Comparison of ENCODE assay signal across 1 cellular context in the genomic region with DNA sequence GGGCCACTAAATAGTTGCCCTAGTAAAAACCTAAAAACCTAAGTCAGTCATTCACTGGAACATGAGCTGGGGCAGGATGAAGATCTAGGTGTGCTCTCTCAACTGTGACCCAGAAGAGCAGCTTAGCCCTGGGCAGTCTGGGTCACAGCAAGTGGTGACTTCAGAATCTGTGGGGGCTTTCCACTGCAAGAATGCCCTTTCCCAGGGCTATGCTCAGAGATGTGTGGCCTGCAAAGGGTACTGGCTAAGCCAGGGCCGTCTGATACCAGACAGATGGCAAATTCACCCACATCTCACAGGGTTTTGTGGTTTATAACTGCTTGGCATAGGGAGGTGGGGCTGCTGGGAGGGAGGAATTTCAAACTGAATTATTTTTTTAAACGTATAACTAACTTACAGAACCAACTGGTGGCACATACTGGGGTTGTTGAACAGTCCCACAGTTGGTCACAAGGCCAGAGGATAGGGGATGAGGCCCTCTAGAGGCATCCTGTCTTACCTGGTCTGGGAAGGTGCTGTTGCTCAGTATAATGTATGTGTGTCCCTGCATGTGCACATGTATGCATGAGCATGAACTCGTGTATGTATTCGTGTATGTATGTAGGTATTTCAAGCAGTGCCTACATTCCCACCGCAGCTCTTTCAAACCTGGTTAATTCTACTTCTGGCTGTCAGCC.
TF ChIP-seq lines count a peak whose summit lies in the region.

No MANE protein-coding gene starts in this region.

TF ChIP-seq in GM23338, 12 proteins besides CTCF, POLR2A, EP300 and RAD21 (continued from another document):
- TF ChIP-seq, protein P1, sequence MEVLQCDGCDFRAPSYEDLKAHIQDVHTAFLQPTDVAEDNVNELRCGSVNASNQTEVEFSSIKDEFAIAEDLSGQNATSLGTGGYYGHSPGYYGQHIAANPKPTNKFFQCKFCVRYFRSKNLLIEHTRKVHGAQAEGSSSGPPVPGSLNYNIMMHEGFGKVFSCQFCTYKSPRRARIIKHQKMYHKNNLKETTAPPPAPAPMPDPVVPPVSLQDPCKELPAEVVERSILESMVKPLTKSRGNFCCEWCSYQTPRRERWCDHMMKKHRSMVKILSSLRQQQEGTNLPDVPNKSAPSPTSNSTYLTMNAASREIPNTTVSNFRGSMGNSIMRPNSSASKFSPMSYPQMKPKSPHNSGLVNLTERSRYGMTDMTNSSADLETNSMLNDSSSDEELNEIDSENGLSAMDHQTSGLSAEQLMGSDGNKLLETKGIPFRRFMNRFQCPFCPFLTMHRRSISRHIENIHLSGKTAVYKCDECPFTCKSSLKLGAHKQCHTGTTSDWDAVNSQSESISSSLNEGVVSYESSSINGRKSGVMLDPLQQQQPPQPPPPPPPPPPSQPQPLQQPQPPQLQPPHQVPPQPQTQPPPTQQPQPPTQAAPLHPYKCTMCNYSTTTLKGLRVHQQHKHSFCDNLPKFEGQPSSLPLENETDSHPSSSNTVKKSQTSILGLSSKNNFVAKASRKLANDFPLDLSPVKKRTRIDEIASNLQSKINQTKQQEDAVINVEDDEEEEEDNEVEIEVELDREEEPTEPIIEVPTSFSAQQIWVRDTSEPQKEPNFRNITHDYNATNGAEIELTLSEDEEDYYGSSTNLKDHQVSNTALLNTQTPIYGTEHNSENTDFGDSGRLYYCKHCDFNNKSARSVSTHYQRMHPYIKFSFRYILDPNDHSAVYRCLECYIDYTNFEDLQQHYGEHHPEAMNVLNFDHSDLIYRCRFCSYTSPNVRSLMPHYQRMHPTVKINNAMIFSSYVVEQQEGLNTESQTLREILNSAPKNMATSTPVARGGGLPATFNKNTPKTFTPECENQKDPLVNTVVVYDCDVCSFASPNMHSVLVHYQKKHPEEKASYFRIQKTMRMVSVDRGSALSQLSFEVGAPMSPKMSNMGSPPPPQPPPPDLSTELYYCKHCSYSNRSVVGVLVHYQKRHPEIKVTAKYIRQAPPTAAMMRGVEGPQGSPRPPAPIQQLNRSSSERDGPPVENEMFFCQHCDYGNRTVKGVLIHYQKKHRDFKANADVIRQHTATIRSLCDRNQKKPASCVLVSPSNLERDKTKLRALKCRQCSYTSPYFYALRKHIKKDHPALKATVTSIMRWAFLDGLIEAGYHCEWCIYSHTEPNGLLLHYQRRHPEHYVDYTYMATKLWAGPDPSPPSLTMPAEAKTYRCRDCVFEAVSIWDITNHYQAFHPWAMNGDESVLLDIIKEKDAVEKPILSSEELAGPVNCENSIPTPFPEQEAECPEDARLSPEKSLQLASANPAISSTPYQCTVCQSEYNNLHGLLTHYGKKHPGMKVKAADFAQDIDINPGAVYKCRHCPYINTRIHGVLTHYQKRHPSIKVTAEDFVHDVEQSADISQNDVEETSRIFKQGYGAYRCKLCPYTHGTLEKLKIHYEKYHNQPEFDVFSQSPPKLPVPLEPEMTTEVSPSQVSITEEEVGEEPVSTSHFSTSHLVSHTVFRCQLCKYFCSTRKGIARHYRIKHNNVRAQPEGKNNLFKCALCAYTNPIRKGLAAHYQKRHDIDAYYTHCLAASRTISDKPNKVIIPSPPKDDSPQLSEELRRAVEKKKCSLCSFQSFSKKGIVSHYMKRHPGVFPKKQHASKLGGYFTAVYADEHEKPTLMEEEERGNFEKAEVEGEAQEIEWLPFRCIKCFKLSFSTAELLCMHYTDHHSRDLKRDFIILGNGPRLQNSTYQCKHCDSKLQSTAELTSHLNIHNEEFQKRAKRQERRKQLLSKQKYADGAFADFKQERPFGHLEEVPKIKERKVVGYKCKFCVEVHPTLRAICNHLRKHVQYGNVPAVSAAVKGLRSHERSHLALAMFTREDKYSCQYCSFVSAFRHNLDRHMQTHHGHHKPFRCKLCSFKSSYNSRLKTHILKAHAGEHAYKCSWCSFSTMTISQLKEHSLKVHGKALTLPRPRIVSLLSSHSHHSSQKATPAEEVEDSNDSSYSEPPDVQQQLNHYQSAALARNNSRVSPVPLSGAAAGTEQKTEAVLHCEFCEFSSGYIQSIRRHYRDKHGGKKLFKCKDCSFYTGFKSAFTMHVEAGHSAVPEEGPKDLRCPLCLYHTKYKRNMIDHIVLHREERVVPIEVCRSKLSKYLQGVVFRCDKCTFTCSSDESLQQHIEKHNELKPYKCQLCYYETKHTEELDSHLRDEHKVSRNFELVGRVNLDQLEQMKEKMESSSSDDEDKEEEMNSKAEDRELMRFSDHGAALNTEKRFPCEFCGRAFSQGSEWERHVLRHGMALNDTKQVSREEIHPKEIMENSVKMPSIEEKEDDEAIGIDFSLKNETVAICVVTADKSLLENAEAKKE (CRISPR knock-in tag; IDR thresholded peaks at IDR 0.05): no peak
TF ChIP-seq in GM23338: peak in this region for 0.
